In genomic region chrX:103554687-103555417, GRCh38 we compare ENCODE assay signal across 8 cellular contexts. TPM values are rescaled to one million over a fixed set of nuclear protein-coding genes. Genes with fewer than 3 reads are reported as not detected.
A peak's percentile ranks its signal among the peaks of the same experiment; 100 is the strongest.
DNase-seq lines count a peak whose midpoint lies in the region; ATAC-seq and TF ChIP-seq lines count a peak whose summit lies in the region.

No MANE protein-coding gene starts in this region.

- H3K4me3 Mint-ChIP-seq in naive thymus-derived CD8-positive, alpha-beta T cell, result peak overlapping the region; percentile 80 to 94 (median 90)

- H3K27me3 ChIP-seq in Loucy (ENCODE audit: insufficient read depth, low read length, poor library complexity, severe bottlenecking) (no peaks in the 10 kb centered on the region), uterus (no peaks in the 10 kb centered on the region)

- H4K20me1 ChIP-seq in Loucy (ENCODE audit: insufficient read depth, low read length, poor library complexity, severe bottlenecking), result no peaks in the 10 kb centered on the region

- H3F3A ChIP-seq in Loucy (ENCODE audit: low read depth), result no peaks in the 10 kb centered on the region

- peak overlapping the region; percentile 86 to 97 (median 93) for H3K27ac Mint-ChIP-seq in naive thymus-derived CD8-positive, alpha-beta T cell

- H3K4me1 Mint-ChIP-seq in naive thymus-derived CD8-positive, alpha-beta T cell, result peaks cover 0 to 12% (median 8%) of the 10 kb centered on the region in 4 donors

- no peaks in the 10 kb centered on the region for H3K9me3 Mint-ChIP-seq in naive thymus-derived CD8-positive, alpha-beta T cell

- H3K36me3 ChIP-seq in Loucy (ENCODE audit: insufficient read depth, low read length) (no peaks in the 10 kb centered on the region), uterus (no peaks in the 10 kb centered on the region)

- H3K4me1 ChIP-seq in Loucy (ENCODE audit: insufficient read depth, low read length, poor library complexity, severe bottlenecking) (no peaks in the 10 kb centered on the region), uterus (no peaks in the 10 kb centered on the region)

- POLR2A ChIA-PET in naive thymus-derived CD8-positive, alpha-beta T cell (lab: Charles Lee), result no interaction called here

- no peaks in the 10 kb centered on the region for H3K79me2 ChIP-seq in Loucy (ENCODE audit: insufficient read depth, low read length)

- intact Hi-C loops in uterus (cut with DNase I; ENCODE audit: low total_unique reads), result no loop called here

- no peaks in the 10 kb centered on the region for H3K9me2 ChIP-seq in Loucy (replicated peaks; ENCODE audit: low read depth, low read length)

- ATAC-seq in GM21526 (IDR thresholded peaks at IDR 0.05; ENCODE audit: low FRiP score, unreplicated experiment), result peak; percentile 97
- peak; percentile 90 to 93 for ATAC-seq in naive thymus-derived CD8-positive, alpha-beta T cell

- H3K4me3 ChIP-seq in Loucy (ENCODE audit: low read length, poor library complexity, severe bottlenecking) (peak overlapping the region; percentile 78), uterus (no peak overlapping the region)

- H3K36me3 Mint-ChIP-seq in naive thymus-derived CD8-positive, alpha-beta T cell, result no peaks in the 10 kb centered on the region

- peak overlapping the region in 1 of 2 donors; percentile 38 for H3K27ac ChIP-seq in uterus

- peak overlapping the region; percentile 69 for H3K9ac ChIP-seq in Loucy (ENCODE audit: low read depth, low read length, poor library complexity, severe bottlenecking)

- peak; percentile 20 for DNase-seq in DMS153 (lab: John Stamatoyannopoulos, UW)
- DNase-seq in activated CD8-positive, alpha-beta memory T cell treated with anti-CD3 and anti-CD28 coated beads for 1 hour (ENCODE audit: extremely low read depth in 1 of 2, low read depth in 1 of 2), result peak; percentile 28 to 29
- DNase-seq in epidermal melanocyte (ENCODE audit: insufficient read length, low spot score), result peak; percentile 17
- DNase-seq in naive thymus-derived CD8-positive, alpha-beta T cell, result peak; percentile 28 to 85 (median 70)
- peak; percentile 44 for DNase-seq in stimulated activated naive CD4-positive, alpha-beta T cell treated with Interleukin-2 at 50 U/mL for 16 hours (lab: John Stamatoyannopoulos, UW)
- no peak for DNase-seq in uterus

- peaks cover 0 to 3% (median 0%) of the 10 kb centered on the region in 5 donors for H3K27me3 Mint-ChIP-seq in naive thymus-derived CD8-positive, alpha-beta T cell

- no peak for TF ChIP-seq CTCF in Loucy (conservative IDR thresholded peaks at IDR 0.05; ENCODE audit: low read length)
- TF ChIP-seq CTCF in uterus (IDR thresholded peaks at IDR 0.05), result no peak

- H2AFZ ChIP-seq in Loucy (ENCODE audit: low read length), result peak overlapping the region; percentile 86

- H3K9me3 ChIP-seq in Loucy (ENCODE audit: insufficient read depth, low read depth, low read length) (no peaks in the 10 kb centered on the region), uterus (no peaks in the 10 kb centered on the region)

- peak overlapping the region; percentile 74 for H3K4me2 ChIP-seq in Loucy (ENCODE audit: low read depth, low read length, poor library complexity, severe bottlenecking)

- TF ChIP-seq POLR2A in uterus (IDR thresholded peaks at IDR 0.05), result no peak

RNA-seq across cellular contexts. Expression of gene TCEAL4, which starts 30.5 kb away (rescaled TPM):
- total RNA-seq in naive thymus-derived CD8-positive, alpha-beta T cell, result 10 to 100 TPM; 15.9 to 17.2 TPM
- 10 to 100 TPM; 16.5 to 28.0 (median 20.8) TPM for polyA plus RNA-seq in naive thymus-derived CD8-positive, alpha-beta T cell
- total RNA-seq in uterus, result 100 to 1,000 TPM in 3 of 4 donors, 10 to 100 TPM in 1; 79.8 to 380 (median 308) TPM

RNA-seq across cellular contexts. Expression of gene RAB40A, which starts 35.6 kb away (rescaled TPM):
- total RNA-seq in naive thymus-derived CD8-positive, alpha-beta T cell, result not detected
- polyA plus RNA-seq in naive thymus-derived CD8-positive, alpha-beta T cell, result under 1 TPM in 1 of 3 donors, not detected in 2; 0.15 TPM
- total RNA-seq in uterus, result 1 to 10 TPM in 3 of 4 donors, under 1 TPM in 1; 0.88 to 8.7 (median 3.9) TPM

RNA-seq across cellular contexts. Expression of gene TCEAL3, which starts 52.9 kb away (rescaled TPM):
- total RNA-seq in naive thymus-derived CD8-positive, alpha-beta T cell, result 1 to 10 TPM; 9.1 TPM
- polyA plus RNA-seq in naive thymus-derived CD8-positive, alpha-beta T cell, result 10 to 100 TPM in 2 of 3 donors, 1 to 10 TPM in 1; 7.4 to 11.9 (median 10.2) TPM
- 100 to 1,000 TPM in 1 of 4 donors, 10 to 100 TPM in 3; 13.8 to 120 (median 66.1) TPM for total RNA-seq in uterus

Comparison
In these comparisons a context has a peak if more than half of its experiments do, and no peak if none do; other contexts are left out.
1. DNase-seq: peak in DMS153 (single experiment), activated CD8-positive, alpha-beta memory T cell treated with anti-CD3 and anti-CD28 coated beads for 1 hour (2 of 2), epidermal melanocyte (single experiment), naive thymus-derived CD8-positive, alpha-beta T cell (10 of 10) and stimulated activated naive CD4-positive, alpha-beta T cell treated with Interleukin-2 at 50 U/mL for 16 hours (single experiment); none in uterus (0 of 2).
2. RNA of gene TCEAL4, which starts 30.5 kb away (total RNA-seq): 79.8 to 380 TPM in uterus; 15.9 to 17.2 TPM in naive thymus-derived CD8-positive, alpha-beta T cell; every median in the first group is over 4 times any median in the second.